In genomic region chr20:16803965-16804792, GRCh38 we compare ENCODE assay signal across 8 cellular contexts. TPM values are rescaled to one million over a fixed set of nuclear protein-coding genes. Genes with fewer than 3 reads are reported as not detected.
DNase-seq lines count a peak whose midpoint lies in the region; ATAC-seq and TF ChIP-seq lines count a peak whose summit lies in the region.

No MANE protein-coding gene starts in this region.

- DNase-seq in AG04450 (ENCODE audit: low read depth, low spot score) (no peak), M059J (ENCODE audit: low read depth) (peak; percentile 57), SK-MEL-5 (ENCODE audit: low read depth, low spot score) (peak; percentile 78), astrocyte of the hippocampus (ENCODE audit: low read depth, low spot score) (peak; percentile 74), iPS-NIHi11 (ENCODE audit: low spot score) (peak; percentile 67)
- peak in 3 of 4 experiments; percentile 10 to 23 (median 14) for DNase-seq in stimulated activated CD4-positive, alpha-beta T cell treated with anti-CD3 and anti-CD28 coated beads, Interleukin-1b, Interleukin-23, amount 100 ng/mL, for 24 hours (ENCODE audit: low read depth in 4 of 4, low spot score in 1 of 4)

- POLR2A ChIA-PET in AG04450 (lab: Yijun Ruan, JAX) = interaction anchor here (0.7 kb wide), 1 partner anchor 423 kb away, joined by 3 read pairs; the partner anchor contains the start of gene PCSK2

- H3K4me3 ChIP-seq in AG04450 (ENCODE audit: low read depth, low read length) = no peak overlapping the region
- no peak overlapping the region for H3K4me3 ChIP-seq in GM12875 (ENCODE audit: low read depth, low read length)

- in situ Hi-C loops in SK-MEL-5 (cut with HindIII; ENCODE audit: low pct_unique_long_range_greater_than_20kb, low sequenced_read_pairs) = loop anchor here (25.0 kb wide), 1 partner anchor 633 kb away; no protein-coding TSS in a partner anchor

- H3K27me3 ChIP-seq in AG04450 (ENCODE audit: control insufficient read depth, insufficient read depth, low read length) = peaks cover 7% of the 10 kb centered on the region

- CTCF ChIA-PET in AG04450 (lab: Charles Lee) = interaction anchor here (0.6 to 10.7 kb wide), 31 partner anchors 8 to 701 kb away, joined by 3 to 443 read pairs (median 3); no protein-coding TSS in a partner anchor

- H3K9me3 ChIP-seq in AG04450 (ENCODE audit: control insufficient read depth, insufficient read depth, low read length) = no peaks in the 10 kb centered on the region

- TF ChIP-seq CTCF in AG04450 (IDR thresholded peaks at IDR 0.05; ENCODE audit: low read depth, low read length) = peak; percentile 89
- peak; percentile 71 for TF ChIP-seq CTCF in GM12875 (IDR thresholded peaks at IDR 0.05; ENCODE audit: borderline replicate concordance, insufficient read depth, low read depth, low read length)

- ATAC-seq in GM19397 (IDR thresholded peaks at IDR 0.05; ENCODE audit: unreplicated experiment) = no peak

- H3K27ac ChIP-seq in AG04450 (ENCODE audit: low read depth, low read length) = no peak overlapping the region

RNA-seq across cellular contexts. Expression of gene OTOR, which starts 56.0 kb away (rescaled TPM):
- polyA plus RNA-seq in AG04450 (2011; rRNA removed) = not detected in 2 replicates
- polyA minus RNA-seq in AG04450 (2011; rRNA and poly(A)+ RNA removed) = not detected in 2 replicates
- not detected in 2 replicates for total RNA-seq in M059J (2014; rRNA removed; shearing (Covaris generic))
- not detected in 2 replicates for total RNA-seq in SK-MEL-5 (2014; rRNA removed; shearing (Covaris generic))
- not detected in 2 replicates for polyA plus RNA-seq in SK-MEL-5 (2015; cell fraction: cytosol; rRNA removed)
- polyA plus RNA-seq in SK-MEL-5 (2015; cell fraction: nucleus; rRNA removed) = 0.31 TPM in 1 of 2 replicates, not detected in the other
